ENCODE assay signal across 9 cellular contexts in genomic region chr6:156396791-156397418, GRCh38.
DNase-seq lines count a peak whose midpoint lies in the region; ATAC-seq and TF ChIP-seq lines count a peak whose summit lies in the region.
"Had no signal": no experiment of that assay in that cellular context is flagged by ENCODE, and none has a peak within 500 bp of the region (broad histone marks: within the 10 kb centered on the region; RNA-seq: fewer than 3 reads in every experiment).

No MANE protein-coding gene starts in this region.

- H3K27ac ChIP-seq in CD4-positive, alpha-beta T cell (ENCODE audit: low read depth, low read length): peak overlapping the region; percentile 91
- peak overlapping the region; percentile 99 for H3K27ac ChIP-seq in OCI-LY7 (ENCODE audit: low read depth, low read length, poor library complexity, severe bottlenecking)
- H3K27ac ChIP-seq: neutrophil had no signal

- peaks cover 19% of the 10 kb centered on the region; the same call in 1 of the 2 replicates for H3K79me2 ChIP-seq in OCI-LY7 (ENCODE audit: insufficient read depth, low read depth, low read length)

- no peak for TF ChIP-seq CTCF in CD4-positive, alpha-beta T cell (IDR thresholded peaks at IDR 0.05)
- TF ChIP-seq CTCF in OCI-LY7 (conservative IDR thresholded peaks at IDR 0.05; ENCODE audit: low read length): no peak; the same call in 1 of the 2 replicates
- TF ChIP-seq CTCF in omental fat pad (IDR thresholded peaks at IDR 0.05): no peak

- no peaks in the 10 kb centered on the region for H3K27me3 ChIP-seq in CD4-positive, alpha-beta T cell (ENCODE audit: control insufficient read depth, insufficient read depth, low read length)

- intact Hi-C loops in CD4-positive, alpha-beta T cell (cut with DNase I, micrococcal nuclease): loop anchor here (1.0 to 10.0 kb wide), 9 partner anchors 128 to 1072 kb away; partner anchors contain the start of gene ARID1B (in 2 of the 2)
- intact Hi-C loops in OCI-LY7 (cut with micrococcal nuclease; ENCODE audit: unreplicated experiment) (loop anchor here (1.0 to 10.0 kb wide), 12 partner anchors 118 to 875 kb away; partner anchors contain the start of gene ARID1B), sciatic nerve (cut with DNase I) (no loop called here)

- no peaks in the 10 kb centered on the region for H3K9me2 ChIP-seq in OCI-LY7 (ENCODE audit: insufficient read depth, low read length)

- CTCF ChIA-PET in CD4-positive, alpha-beta T cell (lab: Charles Lee): interaction anchor here (1.6 kb wide), 1 partner anchor 10 kb away, joined by 3 read pairs; no protein-coding TSS in a partner anchor
- CTCF ChIA-PET in OCI-LY7 (lab: Charles Lee; ENCODE audit: unreplicated experiment): interaction anchor here (0.6 to 1.2 kb wide), 2 partner anchors 118 to 200 kb away, joined by 4 to 5 read pairs; no protein-coding TSS in a partner anchor

- DNase-seq in CD4-positive, alpha-beta T cell: peak in 9 of 10 experiments; percentile 16 to 47 (median 28)
- DNase-seq in OCI-LY7 (ENCODE audit: low spot score) (peak; percentile 87), sciatic nerve (ENCODE audit: low spot score) (no peak), NCI-H187 (lab: John Stamatoyannopoulos, UW) (no peak), omental fat pad (ENCODE audit: low spot score) (no peak), NCI-H2029 (lab: John Stamatoyannopoulos, UW) (no peak)
- no peak for DNase-seq in activated naive CD8-positive, alpha-beta T cell treated with anti-CD3 and anti-CD28 coated beads, Interleukin-2, amount 10 ng/mL, durations not matched to agents 7 days and 5 days
- peak in 5 of 10 donors; percentile 15 to 31 (median 29) for DNase-seq in naive thymus-derived CD8-positive, alpha-beta T cell

- H3K4me2 ChIP-seq in OCI-LY7 (ENCODE audit: low read length): peak overlapping the region; percentile 95

- H4K20me1 ChIP-seq in OCI-LY7 (ENCODE audit: insufficient read depth, low read length): no peaks in the 10 kb centered on the region

- H3K9me3 Mint-ChIP-seq in CD4-positive, alpha-beta T cell: no peaks in the 10 kb centered on the region
- H3K9me3 Mint-ChIP-seq in activated naive CD8-positive, alpha-beta T cell treated with anti-CD3 and anti-CD28 coated beads, Interleukin-2, amount 10 ng/mL, durations not matched to agents 7 days and 5 days: peaks cover 4% of the 10 kb centered on the region
- H3K9me3 Mint-ChIP-seq in naive thymus-derived CD8-positive, alpha-beta T cell: no peaks in the 10 kb centered on the region

- peak overlapping the region; percentile 97 for H3K27ac Mint-ChIP-seq in CD4-positive, alpha-beta T cell
- H3K27ac Mint-ChIP-seq in activated naive CD8-positive, alpha-beta T cell treated with anti-CD3 and anti-CD28 coated beads, Interleukin-2, amount 10 ng/mL, durations not matched to agents 7 days and 5 days: peak overlapping the region; percentile 43
- peak overlapping the region; percentile 59 to 98 (median 96) for H3K27ac Mint-ChIP-seq in naive thymus-derived CD8-positive, alpha-beta T cell

- peaks cover 75% of the 10 kb centered on the region for H3K4me1 ChIP-seq in OCI-LY7 (ENCODE audit: insufficient read depth, low read length, poor library complexity, severe bottlenecking)

- no peaks in the 10 kb centered on the region for H3K36me3 Mint-ChIP-seq in CD4-positive, alpha-beta T cell (ENCODE audit: low read depth)
- H3K36me3 Mint-ChIP-seq in activated naive CD8-positive, alpha-beta T cell treated with anti-CD3 and anti-CD28 coated beads, Interleukin-2, amount 10 ng/mL, durations not matched to agents 7 days and 5 days: peaks cover 1% of the 10 kb centered on the region
- H3K36me3 Mint-ChIP-seq in naive thymus-derived CD8-positive, alpha-beta T cell: no peaks in the 10 kb centered on the region

- peak overlapping the region; percentile 70 for H3K4me3 ChIP-seq in OCI-LY7 (ENCODE audit: low read depth, low read length, poor library complexity, severe bottlenecking)

- no peaks in the 10 kb centered on the region for H3K27me3 Mint-ChIP-seq in CD4-positive, alpha-beta T cell
- peaks cover 72% of the 10 kb centered on the region for H3K27me3 Mint-ChIP-seq in activated naive CD8-positive, alpha-beta T cell treated with anti-CD3 and anti-CD28 coated beads, Interleukin-2, amount 10 ng/mL, durations not matched to agents 7 days and 5 days
- peaks cover 0 to 2% (median 0%) of the 10 kb centered on the region in 5 donors for H3K27me3 Mint-ChIP-seq in naive thymus-derived CD8-positive, alpha-beta T cell

- ATAC-seq in CD4-positive, alpha-beta T cell (ENCODE audit: poor library complexity): peak; percentile 34
- ATAC-seq in activated naive CD8-positive, alpha-beta T cell treated with anti-CD3 and anti-CD28 coated beads, Interleukin-2, amount 10 ng/mL, durations not matched to agents 7 days and 5 days (ENCODE audit: low read depth): peak; percentile 20
- ATAC-seq in naive thymus-derived CD8-positive, alpha-beta T cell: peak; percentile 32 to 42
- ATAC-seq in sciatic nerve (no peak), omental fat pad (ENCODE audit: low FRiP score) (no peak)

- peaks cover 15% of the 10 kb centered on the region; the same call in 1 of the 2 replicates for H3K36me3 ChIP-seq in OCI-LY7 (ENCODE audit: insufficient read depth, low read length)
- H3K36me3 ChIP-seq: neutrophil had no signal

- peak overlapping the region; percentile 78 for H3K4me3 Mint-ChIP-seq in CD4-positive, alpha-beta T cell
- peak overlapping the region; percentile 62 for H3K4me3 Mint-ChIP-seq in activated naive CD8-positive, alpha-beta T cell treated with anti-CD3 and anti-CD28 coated beads, Interleukin-2, amount 10 ng/mL, durations not matched to agents 7 days and 5 days
- H3K4me3 Mint-ChIP-seq in naive thymus-derived CD8-positive, alpha-beta T cell: peak overlapping the region; percentile 69 to 85 (median 82)

- POLR2A ChIA-PET in CD4-positive, alpha-beta T cell (lab: Charles Lee): interaction anchor here (0.6 to 4.4 kb wide), 19 partner anchors 8 to 1067 kb away, joined by 3 to 52 read pairs (median 5); partner anchors contain the start of gene ARID1B
- POLR2A ChIA-PET in OCI-LY7 (lab: Charles Lee): interaction anchor here (0.5 to 5.8 kb wide), 18 partner anchors 11 to 1081 kb away, joined by 3 to 45 read pairs (median 3); no protein-coding TSS in a partner anchor
- POLR2A ChIA-PET in activated naive CD8-positive, alpha-beta T cell treated with anti-CD3 and anti-CD28 coated beads, Interleukin-2, amount 10 ng/mL, durations not matched to agents 7 days and 5 days (lab: Charles Lee): no interaction called here
- POLR2A ChIA-PET in naive thymus-derived CD8-positive, alpha-beta T cell (lab: Charles Lee): interaction anchor here (0.5 to 2.6 kb wide), 7 partner anchors 26 to 624 kb away, joined by 3 to 13 read pairs (median 4); partner anchors contain the start of gene ARID1B

- H2AFZ ChIP-seq in OCI-LY7 (ENCODE audit: low read length): peak overlapping the region; percentile 70

- no TSS peak for BruUV-seq in OCI-LY7 (replicated peaks; lab: Mats Ljungman, UMichigan)

- no peaks in the 10 kb centered on the region for H3K9me3 ChIP-seq in CD4-positive, alpha-beta T cell (ENCODE audit: control insufficient read depth, low read length)
- H3K9me3 ChIP-seq in OCI-LY7 (ENCODE audit: low read length): peaks cover 10% of the 10 kb centered on the region; the same call in 1 of the 2 replicates
- H3K9me3 ChIP-seq: neutrophil had no signal

- peaks cover 93% of the 10 kb centered on the region for H3K4me1 Mint-ChIP-seq in CD4-positive, alpha-beta T cell (ENCODE audit: low read depth)
- H3K4me1 Mint-ChIP-seq in activated naive CD8-positive, alpha-beta T cell treated with anti-CD3 and anti-CD28 coated beads, Interleukin-2, amount 10 ng/mL, durations not matched to agents 7 days and 5 days: peaks cover 15% of the 10 kb centered on the region
- peaks cover 19 to 67% (median 62%) of the 10 kb centered on the region in 4 donors for H3K4me1 Mint-ChIP-seq in naive thymus-derived CD8-positive, alpha-beta T cell

Comparison
In these comparisons a context has a peak if more than half of its experiments do, and no peak if none do; other contexts are left out.
1. ATAC-seq: peak in CD4-positive, alpha-beta T cell (single experiment), activated naive CD8-positive, alpha-beta T cell treated with anti-CD3 and anti-CD28 coated beads, Interleukin-2, amount 10 ng/mL, durations not matched to agents 7 days and 5 days (single experiment) and naive thymus-derived CD8-positive, alpha-beta T cell (2 of 2); none in sciatic nerve (single experiment) and omental fat pad (single experiment).
2. DNase-seq: peak in CD4-positive, alpha-beta T cell (9 of 10) and OCI-LY7 (single experiment); none in activated naive CD8-positive, alpha-beta T cell treated with anti-CD3 and anti-CD28 coated beads, Interleukin-2, amount 10 ng/mL, durations not matched to agents 7 days and 5 days (single experiment), sciatic nerve (single experiment), NCI-H187 (0 of 2), omental fat pad (single experiment) and NCI-H2029 (single experiment).
3. H3K27ac Mint-ChIP-seq: peak in every context shown above with its lines; median percentile 97 in CD4-positive, alpha-beta T cell; 96 in naive thymus-derived CD8-positive, alpha-beta T cell; 43 in activated naive CD8-positive, alpha-beta T cell treated with anti-CD3 and anti-CD28 coated beads, Interleukin-2, amount 10 ng/mL, durations not matched to agents 7 days and 5 days.
4. Peak in every context shown above with its lines, with median percentiles within 50 percentile points of each other: H3K4me3 Mint-ChIP-seq.